30 cellular contexts compared by ENCODE assay signal in the genomic region with DNA sequence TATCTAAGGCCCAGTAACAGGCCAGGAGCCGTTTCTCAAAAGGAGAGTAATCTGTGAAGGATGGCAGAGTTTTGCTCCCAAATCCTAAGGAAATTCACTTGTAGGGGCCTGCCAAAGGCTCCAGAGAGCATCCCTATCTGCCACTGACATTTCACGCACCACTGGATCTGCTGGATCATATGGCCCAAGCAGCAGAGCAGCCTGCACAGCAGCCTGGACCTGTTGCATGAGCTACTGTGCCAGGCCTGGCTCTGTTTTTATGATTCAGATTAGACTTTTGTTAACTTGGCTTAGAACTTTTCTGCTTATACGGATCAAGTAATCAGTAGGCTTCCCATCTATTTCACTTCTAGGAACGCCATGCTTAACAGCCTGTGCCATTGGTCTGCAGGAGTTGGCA.
"Had no signal": no experiment of that assay in that cellular context is flagged by ENCODE, and none has a peak within 500 bp of the region (broad histone marks: within the 10 kb centered on the region; RNA-seq: fewer than 3 reads in every experiment).

No MANE protein-coding gene starts in this region.

- H3K4me1 ChIP-seq: adrenal gland, body of pancreas, breast epithelium had no signal

- H3K27ac Mint-ChIP-seq: activated B cell treated with CpG ODN at 0.5 μM for 24 hours; activated CD4-positive, alpha-beta memory T cell treated with anti-CD3 and anti-CD28 coated beads for 36 hours; activated CD4-positive, alpha-beta T cell treated with anti-CD3 and anti-CD28 coated beads, Interleukin-2, amount 10 ng/mL, durations not matched to agents 24 days and 14 days; activated CD8-positive, alpha-beta T cell treated with anti-CD3 and anti-CD28 coated beads for 36 hours; activated naive CD4-positive, alpha-beta T cell treated with anti-CD3 and anti-CD28 coated beads for 36 hours; activated naive CD4-positive, alpha-beta T cell treated with anti-CD3 and anti-CD28 coated beads, Interleukin-2, amount 50 U/mL, for 72 hours; activated naive CD8-positive, alpha-beta T cell treated with anti-CD3 and anti-CD28 coated beads for 36 hours; activated T-cell treated with anti-CD3 and anti-CD28 coated beads, Interleukin-2, amount 50 U/mL, for 72 hours; activated T-helper 1 cell treated with anti-CD3 and anti-CD28 coated beads, Interleukin-12 subunit alpha, Interleukin-12 subunit beta, Interleukin-2, Interleukin-4 antibody, amounts not matched to agents 30 ng/mL and 10 ng/mL and 1 ng/mL, durations not matched to agents 14 hours and 24 hours and 36 hours; activated T-helper 17 cell treated with anti-CD3 and anti-CD28 coated beads, Interleukin-2, amount 50 U/mL, for 72 hours; T-helper 17 cell had no signal

- ATAC-seq: activated CD8-positive, alpha-beta T cell treated with anti-CD3 and anti-CD28 coated beads for 36 hours; activated naive CD4-positive, alpha-beta T cell treated with anti-CD3 and anti-CD28 coated beads, Interleukin-2, amount 50 U/mL, for 72 hours; activated T-cell treated with anti-CD3 and anti-CD28 coated beads, Interleukin-2, amount 50 U/mL, for 4 hours; activated T-cell treated with anti-CD3 and anti-CD28 coated beads, Interleukin-2, amount 50 U/mL, for 72 hours; activated T-helper 17 cell treated with anti-CD3 and anti-CD28 coated beads, Interleukin-2, amount 50 U/mL, for 72 hours; body of pancreas; T-helper 17 cell had no signal

- H3K36me3 ChIP-seq: adrenal gland, brain microvascular endothelial cell, breast epithelium had no signal

- H3K4me3 Mint-ChIP-seq: activated B cell treated with CpG ODN at 0.5 μM for 24 hours; activated CD4-positive, alpha-beta memory T cell treated with anti-CD3 and anti-CD28 coated beads for 36 hours; activated CD4-positive, alpha-beta T cell treated with anti-CD3 and anti-CD28 coated beads, Interleukin-2, amount 10 ng/mL, durations not matched to agents 24 days and 14 days; activated CD8-positive, alpha-beta T cell treated with anti-CD3 and anti-CD28 coated beads for 36 hours; activated naive CD4-positive, alpha-beta T cell treated with anti-CD3 and anti-CD28 coated beads for 36 hours; activated naive CD8-positive, alpha-beta T cell treated with anti-CD3 and anti-CD28 coated beads for 36 hours; activated T-cell treated with anti-CD3 and anti-CD28 coated beads, Interleukin-2, amount 50 U/mL, for 4 hours; activated T-cell treated with anti-CD3 and anti-CD28 coated beads, Interleukin-2, amount 50 U/mL, for 72 hours; activated T-helper 1 cell treated with anti-CD3 and anti-CD28 coated beads, Interleukin-12 subunit alpha, Interleukin-12 subunit beta, Interleukin-2, Interleukin-4 antibody, amounts not matched to agents 30 ng/mL and 10 ng/mL and 1 ng/mL, durations not matched to agents 14 hours and 24 hours and 36 hours; activated T-helper 17 cell treated with anti-CD3 and anti-CD28 coated beads, Interleukin-2, amount 50 U/mL, for 72 hours; T-helper 17 cell had no signal

- H3K36me3 Mint-ChIP-seq: activated CD4-positive, alpha-beta memory T cell treated with anti-CD3 and anti-CD28 coated beads for 36 hours; activated naive CD4-positive, alpha-beta T cell treated with anti-CD3 and anti-CD28 coated beads, Interleukin-2, amount 50 U/mL, for 72 hours; activated naive CD8-positive, alpha-beta T cell treated with anti-CD3 and anti-CD28 coated beads for 36 hours had no signal

- DNase-seq: activated B cell treated with CpG ODN at 0.5 μM for 24 hours; activated CD4-positive, alpha-beta memory T cell treated with anti-CD3 and anti-CD28 coated beads for 36 hours; activated CD4-positive, alpha-beta T cell treated with anti-CD3 and anti-CD28 coated beads for 4 hours; activated CD4-positive, alpha-beta T cell treated with anti-CD3 and anti-CD28 coated beads, Interleukin-2, amount 10 ng/mL, durations not matched to agents 24 days and 14 days; activated CD4-positive, alpha-beta T cell treated with anti-CD3 and anti-CD28 coated beads, Interleukin-2, amount 50 U/mL, for 1 hour; activated CD4-positive, alpha-beta T cell treated with anti-CD3 and anti-CD28 coated beads, Interleukin-2, amount 50 U/mL, for 4 hours; activated CD4-positive, CD25-positive, alpha-beta regulatory T cell treated with anti-CD3 and anti-CD28 coated beads, Interleukin-2, amount 50 U/mL, for 72 hours; activated CD8-positive, alpha-beta memory T cell treated with anti-CD3 and anti-CD28 coated beads, Interleukin-2, amount 50 U/mL, for 4 hours; activated CD8-positive, alpha-beta T cell treated with anti-CD3 and anti-CD28 coated beads for 36 hours; activated effector memory CD4-positive, alpha-beta T cell treated with anti-CD3 and anti-CD28 coated beads, Interleukin-2, amount 50 U/mL, for 16 hours; activated gamma-delta T cell treated with Interleukin-2 at 50 U/mL for 16 hours; activated naive CD4-positive, alpha-beta T cell; activated naive CD4-positive, alpha-beta T cell treated with anti-CD3 and anti-CD28 coated beads for 36 hours; activated naive CD4-positive, alpha-beta T cell treated with anti-CD3 and anti-CD28 coated beads, Interleukin-2, amount 50 U/mL, for 16 hours; activated naive CD8-positive, alpha-beta T cell treated with anti-CD3 and anti-CD28 coated beads for 36 hours; activated T-cell treated with anti-CD3 and anti-CD28 coated beads for 4 hours; activated T-cell treated with anti-CD3 and anti-CD28 coated beads, Interleukin-2, amount 50 U/mL, for 1 hour; activated T-cell treated with anti-CD3 and anti-CD28 coated beads, Interleukin-2, amount 50 U/mL, for 4 hours; activated T-cell treated with anti-CD3 and anti-CD28 coated beads, Interleukin-2, amount 50 U/mL, for 72 hours; adrenal gland; amniotic stem cell; body of pancreas; brain microvascular endothelial cell; central memory CD4-positive, alpha-beta T cell; T-helper 17 cell had no signal

- H3K27me3 ChIP-seq: adrenal gland, body of pancreas, brain microvascular endothelial cell, breast epithelium had no signal

- H3K9me3 ChIP-seq: adrenal gland, body of pancreas, breast epithelium had no signal

- H3K4me3 ChIP-seq: adrenal gland, body of pancreas, breast epithelium had no signal

- H3K9me3 Mint-ChIP-seq: activated B cell treated with CpG ODN at 0.5 μM for 24 hours; activated CD4-positive, alpha-beta memory T cell treated with anti-CD3 and anti-CD28 coated beads for 36 hours; activated CD4-positive, alpha-beta T cell treated with anti-CD3 and anti-CD28 coated beads, Interleukin-2, amount 10 ng/mL, durations not matched to agents 24 days and 14 days; activated CD8-positive, alpha-beta T cell treated with anti-CD3 and anti-CD28 coated beads for 36 hours; activated naive CD4-positive, alpha-beta T cell treated with anti-CD3 and anti-CD28 coated beads for 36 hours; activated naive CD4-positive, alpha-beta T cell treated with anti-CD3 and anti-CD28 coated beads, Interleukin-2, amount 50 U/mL, for 72 hours; activated naive CD8-positive, alpha-beta T cell treated with anti-CD3 and anti-CD28 coated beads for 36 hours; activated T-cell treated with anti-CD3 and anti-CD28 coated beads, Interleukin-2, amount 50 U/mL, for 4 hours; activated T-cell treated with anti-CD3 and anti-CD28 coated beads, Interleukin-2, amount 50 U/mL, for 72 hours; activated T-helper 1 cell treated with anti-CD3 and anti-CD28 coated beads, Interleukin-12 subunit alpha, Interleukin-12 subunit beta, Interleukin-2, Interleukin-4 antibody, amounts not matched to agents 30 ng/mL and 10 ng/mL and 1 ng/mL, durations not matched to agents 14 hours and 24 hours and 36 hours; activated T-helper 17 cell treated with anti-CD3 and anti-CD28 coated beads, Interleukin-2, amount 50 U/mL, for 72 hours had no signal

- H3K27ac ChIP-seq: adrenal gland, body of pancreas, brain microvascular endothelial cell, breast epithelium, VCaP had no signal

- H3K27me3 Mint-ChIP-seq: activated CD4-positive, alpha-beta T cell treated with anti-CD3 and anti-CD28 coated beads, Interleukin-2, amount 10 ng/mL, durations not matched to agents 24 days and 14 days; activated CD8-positive, alpha-beta T cell treated with anti-CD3 and anti-CD28 coated beads for 36 hours; activated naive CD8-positive, alpha-beta T cell treated with anti-CD3 and anti-CD28 coated beads for 36 hours had no signal

- H3K4me1 Mint-ChIP-seq: activated B cell treated with CpG ODN at 0.5 μM for 24 hours; activated CD4-positive, alpha-beta T cell treated with anti-CD3 and anti-CD28 coated beads, Interleukin-2, amount 10 ng/mL, durations not matched to agents 24 days and 14 days; activated naive CD8-positive, alpha-beta T cell treated with anti-CD3 and anti-CD28 coated beads for 36 hours; activated T-helper 17 cell treated with anti-CD3 and anti-CD28 coated beads, Interleukin-2, amount 50 U/mL, for 72 hours; T-helper 17 cell had no signal
